Comparison of ENCODE assay signal across 1 cellular context in genomic region chr6:41713650-41714291, GRCh38.
TF ChIP-seq lines count a peak whose summit lies in the region.

No MANE protein-coding gene starts in this region.

TF ChIP-seq in GM23338, 12 proteins besides CTCF, POLR2A, EP300 and RAD21 (continued from another document):
- TF ChIP-seq ZNF462 (CRISPR knock-in tag; IDR thresholded peaks at IDR 0.05) (no peak), POLR2AphosphoS5 (IDR thresholded peaks at IDR 0.05; ENCODE audit: low read depth) (no peak), CREB1 (CRISPR knock-in tag; IDR thresholded peaks at IDR 0.05; ENCODE audit: low read depth) (no peak), STAT1 (IDR thresholded peaks at IDR 0.05; ENCODE audit: unreplicated experiment) (no peak), ZNF331 (CRISPR knock-in tag; IDR thresholded peaks at IDR 0.05; ENCODE audit: low read depth) (no peak)
